17 cellular contexts compared by ENCODE assay signal in the genomic region with DNA sequence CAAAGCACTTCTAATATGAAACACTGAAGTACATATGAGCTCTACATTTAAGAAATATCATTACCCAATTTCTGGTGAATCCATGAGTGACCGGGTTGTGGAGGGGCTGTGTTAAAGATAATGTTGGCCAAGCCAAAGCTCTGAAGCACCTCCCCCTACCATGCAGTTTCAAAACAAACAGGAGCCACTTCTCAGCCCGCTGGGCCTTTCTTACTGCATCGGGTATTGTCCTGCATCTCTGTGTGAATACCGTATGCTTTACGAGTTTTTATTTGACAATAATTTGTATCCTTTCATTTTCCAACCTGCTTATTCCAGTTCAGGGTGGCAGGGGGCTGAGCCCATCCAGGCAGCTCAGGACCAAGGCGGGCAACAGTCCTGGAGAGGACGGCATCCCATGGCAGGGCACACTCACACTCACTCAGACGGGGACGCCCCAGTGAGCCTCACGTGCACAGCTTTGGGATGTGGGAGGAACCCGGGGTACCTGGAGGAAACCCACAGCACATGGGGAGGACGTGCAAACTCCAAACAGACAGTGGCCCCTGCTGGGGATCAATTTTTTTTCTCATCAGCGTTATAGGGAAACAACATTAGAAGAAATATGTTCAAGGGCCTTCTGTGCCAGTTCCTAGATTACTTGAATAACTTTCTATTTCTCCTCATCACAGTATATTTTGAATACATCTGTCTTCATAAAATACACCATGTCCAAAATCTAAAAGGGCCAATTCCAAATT. TPM values are rescaled to one million over a fixed set of nuclear protein-coding genes. Genes with fewer than 3 reads are reported as not detected.
A peak's percentile ranks its signal among the peaks of the same experiment; 100 is the strongest.
DNase-seq lines count a peak whose midpoint lies in the region; ATAC-seq and TF ChIP-seq lines count a peak whose summit lies in the region.
"Had no signal": no experiment of that assay in that cellular context is flagged by ENCODE, and none has a peak within 500 bp of the region (broad histone marks: within the 10 kb centered on the region; RNA-seq: fewer than 3 reads in every experiment).

No MANE protein-coding gene starts in this region.

- no peaks in the 10 kb centered on the region for H3K9me3 ChIP-seq in CD4-positive, CD25-positive, alpha-beta regulatory T cell (ENCODE audit: control insufficient read depth in 2 of 2, low read length in 2 of 2)
- H3K9me3 ChIP-seq in HCT116 (ENCODE audit: control insufficient read depth in 1 of 2, insufficient read depth in 1 of 2, low read depth in 1 of 2, low read length in 2 of 2) (no peaks in the 10 kb centered on the region), mucosa of descending colon (no peaks in the 10 kb centered on the region)
- H3K9me3 ChIP-seq: HAP-1 had no signal

- peak overlapping the region in 3 of 4 donors; percentile 15 to 90 (median 41) for H3K4me3 Mint-ChIP-seq in CD4-positive, CD25-positive, alpha-beta regulatory T cell
- H3K4me3 Mint-ChIP-seq in activated T-helper 1 cell treated with anti-CD3 and anti-CD28 coated beads, Interleukin-12 subunit alpha, Interleukin-12 subunit beta, Interleukin-2, Interleukin-4 antibody, amounts not matched to agents 30 ng/mL and 10 ng/mL and 1 ng/mL, durations not matched to agents 14 hours and 24 hours and 36 hours = peak overlapping the region; percentile 45
- H3K4me3 Mint-ChIP-seq in nephron = peak overlapping the region; percentile 34 to 75 (median 71)

- peaks cover 18% of the 10 kb centered on the region for H3K4me1 ChIP-seq in CD4-positive, CD25-positive, alpha-beta regulatory T cell (ENCODE audit: control insufficient read depth, insufficient read depth, low read length, poor library complexity, severe bottlenecking)
- H3K4me1 ChIP-seq in HCT116 (ENCODE audit: control insufficient read depth in 1 of 2, insufficient read depth in 2 of 2, low read length in 2 of 2) (peaks cover 4 to 19% of the 10 kb centered on the region in 2 experiments; a peak in 3 of 4 replicates), mucosa of descending colon (ENCODE audit: low read depth) (peaks cover 4% of the 10 kb centered on the region)
- H3K4me1 ChIP-seq: HAP-1 had no signal

- no peak overlapping the region for H2AFZ ChIP-seq in HCT116 (ENCODE audit: low read depth, low read length, poor library complexity, severe bottlenecking)

- H3K4me1 Mint-ChIP-seq in CD4-positive, CD25-positive, alpha-beta regulatory T cell = peaks cover 14 to 25% (median 16%) of the 10 kb centered on the region in 4 donors
- peaks cover 41% of the 10 kb centered on the region for H3K4me1 Mint-ChIP-seq in activated T-helper 1 cell treated with anti-CD3 and anti-CD28 coated beads, Interleukin-12 subunit alpha, Interleukin-12 subunit beta, Interleukin-2, Interleukin-4 antibody, amounts not matched to agents 30 ng/mL and 10 ng/mL and 1 ng/mL, durations not matched to agents 14 hours and 24 hours and 36 hours (ENCODE audit: low read depth)
- H3K4me1 Mint-ChIP-seq in nephron = peaks cover 13% of the 10 kb centered on the region

- no peak for ATAC-seq in CD4-positive, CD25-positive, alpha-beta regulatory T cell (ENCODE audit: low read depth in 2 of 2)
- ATAC-seq in HCT116 (no peak), mucosa of descending colon (no peak), omental fat pad (ENCODE audit: low FRiP score) (no peak)

- peak overlapping the region in 1 of 3 donors; percentile 20 for H3K27ac Mint-ChIP-seq in CD4-positive, CD25-positive, alpha-beta regulatory T cell
- H3K27ac Mint-ChIP-seq in activated T-helper 1 cell treated with anti-CD3 and anti-CD28 coated beads, Interleukin-12 subunit alpha, Interleukin-12 subunit beta, Interleukin-2, Interleukin-4 antibody, amounts not matched to agents 30 ng/mL and 10 ng/mL and 1 ng/mL, durations not matched to agents 14 hours and 24 hours and 36 hours = no peak overlapping the region
- peak overlapping the region in 1 of 3 experiments; percentile 41 for H3K27ac Mint-ChIP-seq in nephron

- H3K36me3 ChIP-seq in CD4-positive, CD25-positive, alpha-beta regulatory T cell (ENCODE audit: control insufficient read depth, insufficient read depth, low read length) = no peaks in the 10 kb centered on the region
- H3K36me3 ChIP-seq in HCT116 (ENCODE audit: control insufficient read depth in 1 of 2, insufficient read depth in 2 of 2, low read length in 2 of 2) (no peaks in the 10 kb centered on the region), mucosa of descending colon (ENCODE audit: low read depth) (no peaks in the 10 kb centered on the region)
- H3K36me3 ChIP-seq: HAP-1 had no signal

- peak; percentile 22 for TF ChIP-seq RAD21 in HCT116 (IDR thresholded peaks at IDR 0.05; ENCODE audit: low read depth)

- no peak overlapping the region; the same call in 1 of the 2 replicates for H3K4me2 ChIP-seq in HCT116 (ENCODE audit: low read length)

- no peak overlapping the region for H3K4me3 ChIP-seq in CD4-positive, CD25-positive, alpha-beta regulatory T cell (ENCODE audit: low read depth, low read length)
- H3K4me3 ChIP-seq in HCT116 (replicated peaks in 1 of 2; ENCODE audit: low read depth in 1 of 2, low read length in 2 of 2) (no peak overlapping the region), mucosa of descending colon (no peak overlapping the region)
- H3K4me3 ChIP-seq: HAP-1 had no signal

- intact Hi-C loops in HCT116 (cut with micrococcal nuclease) (loop anchor here (10.0 kb wide), 1 partner anchor 678 kb away; no protein-coding TSS in a partner anchor), mucosa of descending colon (cut with DNase I, micrococcal nuclease) (no loop called here)
- intact Hi-C loops in activated T-helper 1 cell treated with anti-CD3 and anti-CD28 coated beads, Interleukin-12 subunit alpha, Interleukin-12 subunit beta, Interleukin-2, Interleukin-4 antibody, amounts not matched to agents 30 ng/mL and 10 ng/mL and 1 ng/mL, durations not matched to agents 14 hours and 24 hours and 36 hours (cut with micrococcal nuclease) = loop anchor here (5.0 to 10.0 kb wide), 2 partner anchors 828 to 1345 kb away; a partner anchor contains a TSS

- no peaks in the 10 kb centered on the region for H4K20me1 ChIP-seq in HCT116 (ENCODE audit: insufficient read depth)

- H3K36me3 Mint-ChIP-seq in CD4-positive, CD25-positive, alpha-beta regulatory T cell = no peaks in the 10 kb centered on the region
- H3K36me3 Mint-ChIP-seq in activated T-helper 1 cell treated with anti-CD3 and anti-CD28 coated beads, Interleukin-12 subunit alpha, Interleukin-12 subunit beta, Interleukin-2, Interleukin-4 antibody, amounts not matched to agents 30 ng/mL and 10 ng/mL and 1 ng/mL, durations not matched to agents 14 hours and 24 hours and 36 hours (ENCODE audit: low read depth) = peaks cover 8% of the 10 kb centered on the region
- H3K36me3 Mint-ChIP-seq in nephron (ENCODE audit: low read depth) = peaks cover 7% of the 10 kb centered on the region

- no peak for DNase-seq in CD4-positive, CD25-positive, alpha-beta regulatory T cell
- DNase-seq in HCT116 (ENCODE audit: low read depth, low spot score) (no peak), mucosa of descending colon (no peak), NCI-H2081 treated with DMSO at 0.1 percent for 48 hours (lab: John Stamatoyannopoulos, UW) (no peak), omental fat pad (ENCODE audit: low spot score) (no peak)
- no peak for DNase-seq in activated T-helper 1 cell treated with anti-CD3 and anti-CD28 coated beads, Interleukin-12 subunit alpha, Interleukin-12 subunit beta, Interleukin-2, Interleukin-4 antibody, amounts not matched to agents 30 ng/mL and 10 ng/mL and 1 ng/mL, durations not matched to agents 14 hours and 24 hours and 36 hours (ENCODE audit: low spot score)
- DNase-seq: ACHN, AML-193, MV-4-11, NCI-H187 treated with DMSO at 0.1 percent for 48 hours, NCI-H2171, NCI-H510A, OCI-M1, RPMI8226, SIG-M5 had no signal

- no peak overlapping the region for H3K27ac ChIP-seq in CD4-positive, CD25-positive, alpha-beta regulatory T cell (ENCODE audit: insufficient read depth, low read length, poor library complexity, severe bottlenecking)
- no peak overlapping the region for H3K27ac ChIP-seq in HCT116 (ENCODE audit: low read depth, low read length)

- no peak overlapping the region for H3K9ac ChIP-seq in HCT116 (ENCODE audit: low read length)

- TF ChIP-seq CTCF in HCT116 (IDR thresholded peaks at IDR 0.05 in 2 of 3, conservative IDR thresholded peaks at IDR 0.05 in 1 of 3; ENCODE audit: borderline replicate concordance in 1 of 3, insufficient read depth in 1 of 3, low read depth in 2 of 3, low read length in 2 of 3) = no peak
- TF ChIP-seq CTCF in nephron (IDR thresholded peaks at IDR 0.05; ENCODE audit: unreplicated experiment in 3 of 3) = no peak
- no peak for TF ChIP-seq CTCF in mucosa of descending colon (IDR thresholded peaks at IDR 0.05)
- no peak for TF ChIP-seq CTCF in omental fat pad (IDR thresholded peaks at IDR 0.05)

- H3K27me3 ChIP-seq in CD4-positive, CD25-positive, alpha-beta regulatory T cell (ENCODE audit: control insufficient read depth, insufficient read depth, low read length) = peaks cover 4% of the 10 kb centered on the region
- H3K27me3 ChIP-seq in HCT116 (ENCODE audit: insufficient read depth, low read length) = no peaks in the 10 kb centered on the region

- CTCF ChIA-PET in HCT116 (lab: Charles Lee) = no interaction called here

- no peaks in the 10 kb centered on the region for H3K9me2 ChIP-seq in HCT116 (ENCODE audit: insufficient read depth)

- no peak for TF ChIP-seq POLR2A in HCT116 (IDR thresholded peaks at IDR 0.05; ENCODE audit: borderline replicate concordance, extremely low read depth, insufficient read depth, insufficient read length)

- RAD21 ChIA-PET in HCT116 (lab: Charles Lee; ENCODE audit: low non-redundant PET in 1 of 2, low total read pairs in 2 of 2, uncharacterized antibody in 2 of 2, unreplicated experiment in 2 of 2) = no interaction called here

- peaks cover 14% of the 10 kb centered on the region for H3K27me3 Mint-ChIP-seq in CD4-positive, CD25-positive, alpha-beta regulatory T cell
- H3K27me3 Mint-ChIP-seq in activated T-helper 1 cell treated with anti-CD3 and anti-CD28 coated beads, Interleukin-12 subunit alpha, Interleukin-12 subunit beta, Interleukin-2, Interleukin-4 antibody, amounts not matched to agents 30 ng/mL and 10 ng/mL and 1 ng/mL, durations not matched to agents 14 hours and 24 hours and 36 hours (ENCODE audit: insufficient read depth) = peaks cover 14% of the 10 kb centered on the region
- peaks cover 7% of the 10 kb centered on the region for H3K27me3 Mint-ChIP-seq in nephron (ENCODE audit: low read depth)

- H3K79me2 ChIP-seq in HCT116 (ENCODE audit: insufficient read depth, low read length) = no peaks in the 10 kb centered on the region

- no TSS peak for BruUV-seq in HCT116 (replicated peaks; lab: Mats Ljungman, UMichigan)

- peaks cover 0 to 7% (median 2%) of the 10 kb centered on the region in 7 donors for H3K9me3 Mint-ChIP-seq in CD4-positive, CD25-positive, alpha-beta regulatory T cell
- peaks cover 6% of the 10 kb centered on the region for H3K9me3 Mint-ChIP-seq in activated T-helper 1 cell treated with anti-CD3 and anti-CD28 coated beads, Interleukin-12 subunit alpha, Interleukin-12 subunit beta, Interleukin-2, Interleukin-4 antibody, amounts not matched to agents 30 ng/mL and 10 ng/mL and 1 ng/mL, durations not matched to agents 14 hours and 24 hours and 36 hours
- H3K9me3 Mint-ChIP-seq in nephron = peaks cover 11% of the 10 kb centered on the region

- POLR2A ChIA-PET in HCT116 (lab: Charles Lee) = no interaction called here

RNA-seq across cellular contexts. Expression of a gene that starts 1.9 kb away (rescaled TPM):
- total RNA-seq in CD4-positive, CD25-positive, alpha-beta regulatory T cell = 0.81 TPM
- 1 to 10 TPM; 1.4 to 5.4 (median 1.7) TPM for polyA plus RNA-seq in CD4-positive, CD25-positive, alpha-beta regulatory T cell
- total RNA-seq in HCT116 (2021; ENCODE audit: unreplicated experiment) (3.4 TPM), mucosa of descending colon (1 to 10 TPM; 2.0 to 3.7 (median 3.5) TPM), omental fat pad (1 to 10 TPM in 1 of 4 donors, under 1 TPM in 1, not detected in 2; 0.72 to 1.9 TPM)
- polyA plus RNA-seq in HCT116 (2012) = 2.0 and 2.9 TPM in 2 replicates
- 2.1 and 2.2 TPM in 2 replicates for total RNA-seq in activated T-helper 1 cell treated with anti-CD3 and anti-CD28 coated beads, Interleukin-12 subunit alpha, Interleukin-12 subunit beta, Interleukin-2, Interleukin-4 antibody, amounts not matched to agents 30 ng/mL and 10 ng/mL and 1 ng/mL, durations not matched to agents 14 hours and 24 hours and 36 hours

Comparison
In these comparisons a context has a peak if more than half of its experiments do, and no peak if none do; other contexts are left out.
1. intact Hi-C loops: an anchor here in HCT116 (10.0 kb wide) and activated T-helper 1 cell treated with anti-CD3 and anti-CD28 coated beads, Interleukin-12 subunit alpha, Interleukin-12 subunit beta, Interleukin-2, Interleukin-4 antibody, amounts not matched to agents 30 ng/mL and 10 ng/mL and 1 ng/mL, durations not matched to agents 14 hours and 24 hours and 36 hours (5.0 to 10.0 kb wide); none called in mucosa of descending colon.